Comparison of ENCODE assay signal across 1 cellular context in genomic region chr1:10796029-10796944, GRCh38.
TF ChIP-seq lines count a peak whose summit lies in the region.

Gene CASZ1, minus strand, starts transcription at chr1:10796646. Its CDS starts 102,757 bp downstream, at chr1:10693889.

TF ChIP-seq in SK-N-SH, 30 proteins besides CTCF, POLR2A, EP300 and RAD21 (continued from another document):
- peak; percentile 11; the same call in 1 of the 2 replicates for TF ChIP-seq MAX (IDR thresholded peaks at IDR 0.05; ENCODE audit: low read depth)
- TF ChIP-seq GATA2 (CRISPR knock-in tag; IDR thresholded peaks at IDR 0.05): no peak
- TF ChIP-seq POLR2AphosphoS5 (IDR thresholded peaks at IDR 0.05; ENCODE audit: low read depth, low read length): no peak
- TF ChIP-seq NRF1 (IDR thresholded peaks at IDR 0.05; ENCODE audit: low read depth, low read length): peak; percentile 92
- TF ChIP-seq PBX3 (IDR thresholded peaks at IDR 0.05): peak; percentile 57; the same call in 1 of the 2 replicates
- no peak for TF ChIP-seq TAF1 (IDR thresholded peaks at IDR 0.05; ENCODE audit: borderline replicate concordance, low read depth, low read length)
- TF ChIP-seq RFX5 (IDR thresholded peaks at IDR 0.05; ENCODE audit: low read length): peak; percentile 75
- no peak for TF ChIP-seq NFIC (IDR thresholded peaks at IDR 0.05; ENCODE audit: borderline replicate concordance)
TF ChIP-seq in SK-N-SH: peak in this region for 12.
